In the genomic region with DNA sequence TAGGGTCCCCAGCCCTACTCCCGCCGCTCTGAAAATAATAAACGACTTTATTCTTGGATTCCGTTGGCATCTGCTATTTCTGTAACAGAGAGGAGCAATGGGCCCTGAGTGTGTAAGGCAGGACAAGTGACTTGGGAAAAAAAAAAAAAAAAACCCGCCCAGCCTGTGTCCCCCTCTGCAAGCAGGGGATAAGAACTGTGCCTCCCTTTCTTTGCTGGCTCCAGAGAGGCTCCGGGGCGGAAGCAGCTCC, we compare ENCODE assay signal across 8 cellular contexts. TPM values are rescaled to one million over a fixed set of nuclear protein-coding genes. Genes with fewer than 3 reads are reported as not detected.
DNase-seq lines count a peak whose midpoint lies in the region; TF ChIP-seq lines count a peak whose summit lies in the region.

No MANE protein-coding gene starts in this region.

- no peak for TF ChIP-seq POLR2A in suprapubic skin (IDR thresholded peaks at IDR 0.05)

- POLR2A ChIA-PET in HEK293T (lab: Yijun Ruan, JAX), result interaction anchor here (5.3 kb wide), 1 partner anchor 15 kb away, joined by 59 read pairs; the partner anchor contains the start of genes FKBP2 and PPP1R14B

- CTCF ChIA-PET in HEK293T (lab: Yijun Ruan, JAX), result no interaction called here

- peak overlapping the region; percentile 91 for H3K27ac Mint-ChIP-seq in T-helper 1 cell treated with Interleukin-12 subunit alpha and Interleukin-12 subunit beta and Interleukin-4 antibody, amounts not matched to agents 30 μg/mL and 1 μg/mL, for 36 hours

- peaks cover 36% of the 10 kb centered on the region for H3K4me1 Mint-ChIP-seq in T-helper 1 cell treated with Interleukin-12 subunit alpha and Interleukin-12 subunit beta and Interleukin-4 antibody, amounts not matched to agents 30 μg/mL and 1 μg/mL, for 36 hours (ENCODE audit: low read depth)

- peaks cover 81% of the 10 kb centered on the region for H3K4me1 ChIP-seq in suprapubic skin

- H3K4me3 Mint-ChIP-seq in T-helper 1 cell treated with Interleukin-12 subunit alpha and Interleukin-12 subunit beta and Interleukin-4 antibody, amounts not matched to agents 30 μg/mL and 1 μg/mL, for 36 hours, result peak overlapping the region; percentile 85

- 19% methylated on average over 7 of the region's 7 CpGs for WGBS in suprapubic skin

- no peaks in the 10 kb centered on the region for H3K9me3 ChIP-seq in suprapubic skin

- no peaks in the 10 kb centered on the region for H3K27me3 Mint-ChIP-seq in T-helper 1 cell treated with Interleukin-12 subunit alpha and Interleukin-12 subunit beta and Interleukin-4 antibody, amounts not matched to agents 30 μg/mL and 1 μg/mL, for 36 hours (ENCODE audit: low read depth)

- TF ChIP-seq CTCF in suprapubic skin (IDR thresholded peaks at IDR 0.05), result no peak

- H3K27ac ChIP-seq in angular gyrus (ENCODE audit: low read depth, low read length) (peak overlapping the region; percentile 80), layer of hippocampus (ENCODE audit: low read depth, low read length) (peak overlapping the region; percentile 93), suprapubic skin (peak overlapping the region; percentile 90)

- no peak for TF ChIP-seq EP300 in suprapubic skin (IDR thresholded peaks at IDR 0.05)

- no peaks in the 10 kb centered on the region for H3K9me3 Mint-ChIP-seq in T-helper 1 cell treated with Interleukin-12 subunit alpha and Interleukin-12 subunit beta and Interleukin-4 antibody, amounts not matched to agents 30 μg/mL and 1 μg/mL, for 36 hours

- H3K36me3 ChIP-seq in suprapubic skin, result no peaks in the 10 kb centered on the region

- H3K36me3 Mint-ChIP-seq in T-helper 1 cell treated with Interleukin-12 subunit alpha and Interleukin-12 subunit beta and Interleukin-4 antibody, amounts not matched to agents 30 μg/mL and 1 μg/mL, for 36 hours (ENCODE audit: low read depth), result no peaks in the 10 kb centered on the region

- DNase-seq in T-helper 1 cell (no peak), suprapubic skin (ENCODE audit: low spot score in 2 of 2) (no peak), HEK293T (ENCODE audit: extremely low spot score) (no peak), Ammon's horn (ENCODE audit: low spot score) (no peak)
- no peak for DNase-seq in stimulated activated naive CD4-positive, alpha-beta T cell (lab: John Stamatoyannopoulos, UW)

- no peaks in the 10 kb centered on the region for H3K27me3 ChIP-seq in layer of hippocampus (ENCODE audit: control insufficient read depth, insufficient read depth, low read length)
- H3K27me3 ChIP-seq in suprapubic skin, result no peaks in the 10 kb centered on the region

- H3K4me3 ChIP-seq in suprapubic skin, result peak overlapping the region; percentile 86

TF ChIP-seq in HEK293T, 16 proteins besides CTCF, POLR2A, EP300 and RAD21:
- TF ChIP-seq ARNT (IDR thresholded peaks at IDR 0.05) (no peak), BHLHE40 (IDR thresholded peaks at IDR 0.05; ENCODE audit: borderline replicate concordance) (no peak), TARDBP (IDR thresholded peaks at IDR 0.05) (no peak), SUZ12 (IDR thresholded peaks at IDR 0.05) (no peak), ZNF384 (IDR thresholded peaks at IDR 0.05) (no peak), SP1 (IDR thresholded peaks at IDR 0.05) (no peak), FOXM1 (IDR thresholded peaks at IDR 0.05; ENCODE audit: borderline replicate concordance) (no peak), NFRKB (IDR thresholded peaks at IDR 0.05) (no peak), L3MBTL2 (conservative IDR thresholded peaks at IDR 0.05) (no peak), FOXA1 (IDR thresholded peaks at IDR 0.05) (no peak), CTBP1 (IDR thresholded peaks at IDR 0.05; ENCODE audit: borderline replicate concordance) (no peak), HDGF (IDR thresholded peaks at IDR 0.05; ENCODE audit: borderline replicate concordance) (no peak), FOXK2 (IDR thresholded peaks at IDR 0.05) (no peak), PKNOX1 (IDR thresholded peaks at IDR 0.05) (no peak), LEF1 (IDR thresholded peaks at IDR 0.05; ENCODE audit: borderline replicate concordance) (no peak)

RNA-seq across cellular contexts. Expression of gene DNAJC4, which starts 0.5 kb away (rescaled TPM):
- 10 to 100 TPM; 26.9 to 55.1 (median 37.3) TPM for total RNA-seq in suprapubic skin

RNA-seq across cellular contexts. Expression of gene NUDT22, which starts 3.8 kb away (rescaled TPM):
- 10 to 100 TPM; 44.5 to 66.1 (median 54.4) TPM for total RNA-seq in suprapubic skin

RNA-seq across cellular contexts. Expression of gene TRPT1, which starts 3.9 kb away (rescaled TPM):
- 10 to 100 TPM; 48.4 to 62.2 (median 52.8) TPM for total RNA-seq in suprapubic skin

RNA-seq across cellular contexts. Expression of gene VEGFB, which starts 4.5 kb away (rescaled TPM):
- total RNA-seq in suprapubic skin, result 10 to 100 TPM; 56.1 to 75.0 (median 65.5) TPM

RNA-seq across cellular contexts. Expression of gene FKBP2, which starts 11.0 kb away (rescaled TPM):
- 10 to 100 TPM; 43.9 to 64.7 (median 53.4) TPM for total RNA-seq in suprapubic skin
